15 cellular contexts compared by ENCODE assay signal in the genomic region with DNA sequence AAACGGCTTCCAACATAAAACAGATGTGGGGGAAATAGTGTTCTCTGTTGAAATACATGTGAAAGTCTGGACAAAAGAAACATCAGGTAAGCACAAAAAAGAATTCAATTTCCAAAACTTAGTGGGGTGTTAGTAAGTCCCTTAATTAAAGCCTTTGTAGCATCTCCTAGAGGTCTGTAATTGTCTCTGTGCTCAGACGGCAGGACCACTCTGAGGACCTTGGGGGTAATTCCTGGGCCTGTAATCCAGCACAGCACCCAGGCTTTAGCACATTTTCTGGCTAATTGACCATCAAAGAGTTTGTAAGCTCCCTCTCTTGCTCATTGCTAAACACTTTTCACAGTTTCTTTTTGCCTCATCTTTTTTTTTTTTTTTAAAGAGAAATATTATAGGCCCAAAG.
DNase-seq lines count a peak whose midpoint lies in the region; ATAC-seq and TF ChIP-seq lines count a peak whose summit lies in the region.
"Had no signal": no experiment of that assay in that cellular context is flagged by ENCODE, and none has a peak within 500 bp of the region (broad histone marks: within the 10 kb centered on the region; RNA-seq: fewer than 3 reads in every experiment).

No MANE protein-coding gene starts in this region.

- peaks cover 17% of the 10 kb centered on the region; the same call in 2 of the 3 replicates for H3K4me1 Mint-ChIP-seq in GM23338
- peaks cover 12% of the 10 kb centered on the region for H3K4me1 Mint-ChIP-seq in WTC11
- peaks cover 80% of the 10 kb centered on the region for H3K4me1 Mint-ChIP-seq in neural progenitor cell

- no peak overlapping the region for H3K4me3 ChIP-seq in GM23338
- H3K4me3 ChIP-seq in neural progenitor cell, result peak overlapping the region; percentile 25
- H3K4me3 ChIP-seq: HAP-1 had no signal

- TF ChIP-seq CTCF in GM23338 (conservative IDR thresholded peaks at IDR 0.05; ENCODE audit: low read depth in 2 of 2) (no peak), WTC11 (IDR thresholded peaks at IDR 0.05) (no peak), neural progenitor cell (IDR thresholded peaks at IDR 0.05) (no peak)

- H3K36me3 Mint-ChIP-seq in GM23338 (ENCODE audit: low read depth), result peaks cover 11% of the 10 kb centered on the region; the same call in 2 of the 3 replicates
- peaks cover 12% of the 10 kb centered on the region for H3K36me3 Mint-ChIP-seq in WTC11
- peaks cover 22% of the 10 kb centered on the region for H3K36me3 Mint-ChIP-seq in neural progenitor cell

- no peaks in the 10 kb centered on the region for H3K9me2 ChIP-seq in GM23338 (ENCODE audit: insufficient read depth)

- peaks cover 3% of the 10 kb centered on the region for H3K27me3 Mint-ChIP-seq in GM23338 (ENCODE audit: insufficient read depth, low read depth, poor library complexity)
- no peaks in the 10 kb centered on the region for H3K27me3 Mint-ChIP-seq in WTC11 (ENCODE audit: low read depth)
- no peaks in the 10 kb centered on the region for H3K27me3 Mint-ChIP-seq in neural progenitor cell (ENCODE audit: insufficient read depth, low read depth)
- H3K27me3 Mint-ChIP-seq: CD4-positive, alpha-beta memory T cell had no signal

- CTCF ChIA-PET in WTC11 (lab: Charles Lee), result interaction anchor here (1.5 kb wide), 1 partner anchor 537 kb away, joined by 3 read pairs; no protein-coding TSS in a partner anchor

- no peaks in the 10 kb centered on the region for H3K9me3 ChIP-seq in neural progenitor cell (ENCODE audit: low read depth)
- H3K9me3 ChIP-seq: Caco-2, HAP-1 had no signal

- no peaks in the 10 kb centered on the region for H4K20me1 ChIP-seq in GM23338 (replicated peaks; ENCODE audit: insufficient read depth)
- no peaks in the 10 kb centered on the region for H4K20me1 ChIP-seq in neural progenitor cell (ENCODE audit: low read depth)

- no peaks in the 10 kb centered on the region for H3K9me3 Mint-ChIP-seq in GM23338
- no peaks in the 10 kb centered on the region for H3K9me3 Mint-ChIP-seq in WTC11
- no peaks in the 10 kb centered on the region for H3K9me3 Mint-ChIP-seq in neural progenitor cell
- H3K9me3 Mint-ChIP-seq: CD4-positive, alpha-beta memory T cell; HFFc6 had no signal

- H3K4me2 ChIP-seq in GM23338 (no peak overlapping the region), neural progenitor cell (peak overlapping the region; percentile 66)

- H3K27ac ChIP-seq in GM23338 (ENCODE audit: low read depth), result no peak overlapping the region
- H3K27ac ChIP-seq in neural progenitor cell, result peak overlapping the region; percentile 51

- H3K27me3 ChIP-seq in GM23338 (ENCODE audit: insufficient read depth), result no peaks in the 10 kb centered on the region
- no peaks in the 10 kb centered on the region for H3K27me3 ChIP-seq in neural progenitor cell

- no peak for DNase-seq in GM23338 (ENCODE audit: low spot score)
- DNase-seq in NCI-H69 (lab: John Stamatoyannopoulos, UW), result peak; percentile 37
- DNase-seq in WTC11 (ENCODE audit: low spot score), result no peak
- DNase-seq in neural progenitor cell (ENCODE audit: low spot score), result peak; percentile 81
- no peak for DNase-seq in NCI-H748 treated with DMSO at 0.1 percent for 48 hours (lab: John Stamatoyannopoulos, UW)
- no peak for DNase-seq in stimulated activated CD4-positive, alpha-beta T cell treated with anti-CD3 and anti-CD28 coated beads, Interleukin-2, amount 100 ng/mL, for 48 hours
- DNase-seq: C1 segment of cervical spinal cord; Caco-2; CD4-positive, alpha-beta memory T cell; DMS153; DND-41; GOT3; HFFc6 had no signal

- H3F3A ChIP-seq in GM23338 (replicated peaks; ENCODE audit: low read depth), result no peaks in the 10 kb centered on the region
- peaks cover 44% of the 10 kb centered on the region for H3F3A ChIP-seq in neural progenitor cell (ENCODE audit: low read depth)

- H3K36me3 ChIP-seq in GM23338 (ENCODE audit: insufficient read depth) (no peaks in the 10 kb centered on the region), neural progenitor cell (peaks cover 3% of the 10 kb centered on the region)

- POLR2A ChIA-PET in WTC11 (lab: Charles Lee), result interaction anchor here (0.7 kb wide), 1 partner anchor 284 kb away, joined by 3 read pairs; no protein-coding TSS in a partner anchor

- ATAC-seq in GM23338 (peak; percentile 44), WTC11 (0 out of 2 replicates have a peak, but pooled peaks have one; percentile 34), GM19452 (IDR thresholded peaks at IDR 0.05; ENCODE audit: unreplicated experiment) (no peak)

- H2AFZ ChIP-seq in GM23338 (no peak overlapping the region), neural progenitor cell (replicated peaks) (no peak overlapping the region)

- H3K4me3 Mint-ChIP-seq in GM23338 (no peak overlapping the region), WTC11 (no peak overlapping the region), neural progenitor cell (no peak overlapping the region)
- H3K4me3 Mint-ChIP-seq: CD4-positive, alpha-beta memory T cell; HFFc6 had no signal

- H3K9ac ChIP-seq in neural progenitor cell, result no peak overlapping the region

- no peak overlapping the region for H3K27ac Mint-ChIP-seq in GM23338
- H3K27ac Mint-ChIP-seq in WTC11, result no peak overlapping the region
- H3K27ac Mint-ChIP-seq in neural progenitor cell, result no peak overlapping the region
- H3K27ac Mint-ChIP-seq: HFFc6 had no signal

- no peaks in the 10 kb centered on the region for H3K4me1 ChIP-seq in GM23338 (ENCODE audit: insufficient read depth)
- peaks cover 88% of the 10 kb centered on the region for H3K4me1 ChIP-seq in neural progenitor cell
- H3K4me1 ChIP-seq: Caco-2, HAP-1 had no signal

- H3K79me2 ChIP-seq in GM23338 (replicated peaks; ENCODE audit: insufficient read depth) (no peaks in the 10 kb centered on the region), neural progenitor cell (ENCODE audit: low read depth) (peaks cover 14% of the 10 kb centered on the region)

TF ChIP-seq in GM23338, 12 proteins besides CTCF, POLR2A, EP300 and RAD21 (continues in another document):
- TF ChIP-seq STAT1 (IDR thresholded peaks at IDR 0.05; ENCODE audit: unreplicated experiment) (no peak), POLR2AphosphoS5 (IDR thresholded peaks at IDR 0.05; ENCODE audit: low read depth) (no peak)

TF ChIP-seq in WTC11, 78 proteins besides CTCF, POLR2A, EP300 and RAD21:
- TF ChIP-seq ZNF121 (CRISPR knock-in tag; IDR thresholded peaks at IDR 0.05) (no peak), ZBTB21 (CRISPR knock-in tag; IDR thresholded peaks at IDR 0.05; ENCODE audit: borderline replicate concordance) (no peak), ZNF671 (CRISPR knock-in tag; IDR thresholded peaks at IDR 0.05) (no peak)

Comparison
In these comparisons a context has a peak if more than half of its experiments do, and no peak if none do; other contexts are left out.
1. DNase-seq: peak in NCI-H69 (single experiment) and neural progenitor cell (single experiment); none in GM23338 (single experiment), WTC11 (single experiment), NCI-H748 treated with DMSO at 0.1 percent for 48 hours (single experiment) and stimulated activated CD4-positive, alpha-beta T cell treated with anti-CD3 and anti-CD28 coated beads, Interleukin-2, amount 100 ng/mL, for 48 hours (0 of 2).